1 cellular context compared by ENCODE assay signal in genomic region chr12:131137836-131138637, GRCh38.
TF ChIP-seq lines count a peak whose summit lies in the region.

No MANE protein-coding gene starts in this region.

TF ChIP-seq in WTC11, 78 proteins besides CTCF, POLR2A, EP300 and RAD21 (continued from another document):
- TF ChIP-seq MAX (CRISPR knock-in tag; IDR thresholded peaks at IDR 0.05) (no peak), IRF1 (CRISPR knock-in tag; IDR thresholded peaks at IDR 0.05) (no peak), ZNF423 (CRISPR knock-in tag; IDR thresholded peaks at IDR 0.05) (no peak), ZNF121 (CRISPR knock-in tag; IDR thresholded peaks at IDR 0.05) (no peak), ZBTB43 (CRISPR knock-in tag; IDR thresholded peaks at IDR 0.05) (no peak), FOXP1 (CRISPR knock-in tag; IDR thresholded peaks at IDR 0.05; ENCODE audit: borderline replicate concordance) (no peak), OVOL2 (CRISPR knock-in tag; IDR thresholded peaks at IDR 0.05; ENCODE audit: borderline replicate concordance) (no peak), PRRX2 (CRISPR knock-in tag; IDR thresholded peaks at IDR 0.05) (no peak), AFF4 (CRISPR knock-in tag; IDR thresholded peaks at IDR 0.05; ENCODE audit: borderline replicate concordance) (no peak)
